Comparison of ENCODE assay signal across 8 cellular contexts in genomic region chr14:58501214-58501816, GRCh38.
A peak's percentile ranks its signal among the peaks of the same experiment; 100 is the strongest.
DNase-seq lines count a peak whose midpoint lies in the region; ATAC-seq and TF ChIP-seq lines count a peak whose summit lies in the region.

No MANE protein-coding gene starts in this region.

- H3K9me3 Mint-ChIP-seq in activated CD8-positive, alpha-beta T cell treated with anti-CD3 and anti-CD28 coated beads, Interleukin-2, amount 10 ng/mL, durations not matched to agents 7 days and 5 days (ENCODE audit: insufficient read depth) = no peaks in the 10 kb centered on the region

- H3K9me3 ChIP-seq in heart left ventricle = no peaks in the 10 kb centered on the region

- intact Hi-C loops in heart left ventricle (cut with DNase I) = loop anchor here (1.0 to 10.0 kb wide), 11 partner anchors 133 to 943 kb away; partner anchors contain the start of gene DACT1 (in 9 of the 10)

- H3K4me1 Mint-ChIP-seq in activated CD8-positive, alpha-beta T cell treated with anti-CD3 and anti-CD28 coated beads, Interleukin-2, amount 10 ng/mL, durations not matched to agents 7 days and 5 days (ENCODE audit: low read depth) = no peaks in the 10 kb centered on the region

- POLR2A ChIA-PET in activated CD8-positive, alpha-beta T cell treated with anti-CD3 and anti-CD28 coated beads, Interleukin-2, amount 10 ng/mL, durations not matched to agents 7 days and 5 days (lab: Charles Lee) = no interaction called here

- no peak overlapping the region for H3K4me3 ChIP-seq in GM12865 (ENCODE audit: low read depth, low read length)
- H3K4me3 ChIP-seq in heart left ventricle = no peak overlapping the region

- TF ChIP-seq CTCF in GM12865 (IDR thresholded peaks at IDR 0.05; ENCODE audit: insufficient read depth, low read depth, low read length, missing control alignments) (peak; percentile 78), heart left ventricle (IDR thresholded peaks at IDR 0.05) (peak; percentile 64 to 87 (median 78))

- TF ChIP-seq POLR2A in heart left ventricle (IDR thresholded peaks at IDR 0.05) = no peak

- H3K27ac Mint-ChIP-seq in activated CD8-positive, alpha-beta T cell treated with anti-CD3 and anti-CD28 coated beads, Interleukin-2, amount 10 ng/mL, durations not matched to agents 7 days and 5 days = no peak overlapping the region

- H3K27me3 Mint-ChIP-seq in activated CD8-positive, alpha-beta T cell treated with anti-CD3 and anti-CD28 coated beads, Interleukin-2, amount 10 ng/mL, durations not matched to agents 7 days and 5 days (ENCODE audit: low read depth) = no peaks in the 10 kb centered on the region

- peak; percentile 16 for DNase-seq in AG08396 (ENCODE audit: low spot score)
- DNase-seq in GM12865 (ENCODE audit: low read depth) = peak; percentile 82
- peak; percentile 69 for DNase-seq in NCI-H345 (lab: John Stamatoyannopoulos, UW)
- DNase-seq in activated CD8-positive, alpha-beta T cell treated with anti-CD3 and anti-CD28 coated beads, Interleukin-2, amount 10 ng/mL, durations not matched to agents 7 days and 5 days = peak; percentile 53
- no peak for DNase-seq in heart left ventricle
- peak; percentile 60 for DNase-seq in pulmonary artery endothelial cell (ENCODE audit: low read depth, low spot score)

- no peaks in the 10 kb centered on the region for H3K27me3 ChIP-seq in heart left ventricle

- ATAC-seq in HG03354 (IDR thresholded peaks at IDR 0.05; ENCODE audit: poor library complexity, severe bottlenecking, unreplicated experiment) (peak; percentile 75), heart left ventricle (peak in 3 of 4 donors; percentile 50 to 69 (median 58)), HG03469 (IDR thresholded peaks at IDR 0.05; ENCODE audit: unreplicated experiment) (no peak)
- peak; percentile 75 for ATAC-seq in activated CD8-positive, alpha-beta T cell treated with anti-CD3 and anti-CD28 coated beads, Interleukin-2, amount 10 ng/mL, durations not matched to agents 7 days and 5 days

- no peaks in the 10 kb centered on the region for H3K4me1 ChIP-seq in heart left ventricle

- H3K36me3 Mint-ChIP-seq in activated CD8-positive, alpha-beta T cell treated with anti-CD3 and anti-CD28 coated beads, Interleukin-2, amount 10 ng/mL, durations not matched to agents 7 days and 5 days (ENCODE audit: low read depth) = no peaks in the 10 kb centered on the region

- 44 to 47% (median 45%) methylated on average over 3 of the region's 3 CpGs for WGBS in heart left ventricle, 4 donors

- no peak overlapping the region for H3K27ac ChIP-seq in heart left ventricle

- CTCF ChIA-PET in activated CD8-positive, alpha-beta T cell treated with anti-CD3 and anti-CD28 coated beads, Interleukin-2, amount 10 ng/mL, durations not matched to agents 7 days and 5 days (lab: Charles Lee) = interaction anchor here (0.5 to 3.3 kb wide), 41 partner anchors 8 to 1076 kb away, joined by 3 to 39 read pairs (median 4); partner anchors contain the start of gene DACT1

- H3K36me3 ChIP-seq in heart left ventricle = peaks cover 0 to 77% (median 30%) of the 10 kb centered on the region in 9 donors

- H3K4me3 Mint-ChIP-seq in activated CD8-positive, alpha-beta T cell treated with anti-CD3 and anti-CD28 coated beads, Interleukin-2, amount 10 ng/mL, durations not matched to agents 7 days and 5 days = no peak overlapping the region

Comparison
In these comparisons a context has a peak if more than half of its experiments do, and no peak if none do; other contexts are left out.
1. DNase-seq: peak in AG08396 (single experiment), GM12865 (single experiment), NCI-H345 (single experiment), activated CD8-positive, alpha-beta T cell treated with anti-CD3 and anti-CD28 coated beads, Interleukin-2, amount 10 ng/mL, durations not matched to agents 7 days and 5 days (single experiment) and pulmonary artery endothelial cell (single experiment); none in heart left ventricle (0 of 5).